Comparison of ENCODE assay signal across 10 cellular contexts in the genomic region with DNA sequence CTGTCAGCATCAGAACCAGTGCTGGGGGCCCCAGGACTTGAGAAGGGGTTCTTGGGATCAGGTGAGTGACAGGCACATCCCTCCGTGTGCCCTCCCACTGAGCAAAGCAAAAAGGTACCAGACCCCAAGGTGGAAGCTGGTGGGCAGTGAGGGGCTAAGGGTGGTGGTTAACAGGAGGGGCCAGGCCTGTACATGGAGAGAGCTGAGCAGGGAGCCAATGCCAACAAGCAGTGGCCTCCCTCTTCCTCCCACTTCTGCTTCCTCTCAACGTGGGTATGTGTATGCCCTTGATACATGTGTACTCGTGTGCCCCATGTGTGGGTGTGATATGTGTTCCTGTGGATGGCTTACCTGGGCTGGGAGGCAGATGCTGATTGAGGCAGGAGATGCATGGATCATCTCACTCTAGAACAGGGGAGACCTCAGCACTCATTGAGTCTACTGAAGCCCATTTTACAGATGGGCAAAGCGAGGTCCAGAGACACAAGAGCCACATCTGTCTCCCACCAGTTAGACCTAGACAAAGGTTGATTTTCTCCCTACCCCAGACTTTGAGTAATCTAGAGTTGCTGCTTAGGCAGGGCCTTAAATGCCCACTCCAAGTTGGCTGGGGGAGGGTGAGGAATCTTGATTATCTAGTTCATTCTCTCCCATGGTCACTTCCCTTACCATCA.
DNase-seq lines count a peak whose midpoint lies in the region; ATAC-seq and TF ChIP-seq lines count a peak whose summit lies in the region.
"Had no signal": no experiment of that assay in that cellular context is flagged by ENCODE, and none has a peak within 500 bp of the region (broad histone marks: within the 10 kb centered on the region; RNA-seq: fewer than 3 reads in every experiment).

No MANE protein-coding gene starts in this region.

- peaks cover 16% of the 10 kb centered on the region for H3K4me1 Mint-ChIP-seq in nephron progenitor cell

- H3K27ac Mint-ChIP-seq in nephron progenitor cell: no peak overlapping the region

- H3K36me3 ChIP-seq in BLaER1 treated with 17β-estradiol and CSF1 and Interleukin-3, amounts not matched to agents 10 nM and 100 nM: no peaks in the 10 kb centered on the region
- no peaks in the 10 kb centered on the region for H3K36me3 ChIP-seq in KMS-11 (ENCODE audit: insufficient read depth)
- H3K36me3 ChIP-seq in effector memory CD4-positive, alpha-beta T cell (ENCODE audit: control insufficient read depth, insufficient read depth, low read length): no peaks in the 10 kb centered on the region

- DNase-seq in effector memory CD4-positive, alpha-beta T cell: no peak
- DNase-seq in nephron progenitor cell (no peak), NCI-H1417 (lab: John Stamatoyannopoulos, UW) (no peak), T1000 (lab: John Stamatoyannopoulos, UW) (no peak)
- DNase-seq: DMS53 had no signal

- ATAC-seq in HG03196 (IDR thresholded peaks at IDR 0.05; ENCODE audit: unreplicated experiment) (no peak), GM18498 (IDR thresholded peaks at IDR 0.05; ENCODE audit: unreplicated experiment) (no peak)

- H3K36me3 Mint-ChIP-seq in nephron progenitor cell (ENCODE audit: low read depth): no peaks in the 10 kb centered on the region

- no peaks in the 10 kb centered on the region for H3K79me2 ChIP-seq in KMS-11 (ENCODE audit: insufficient read depth, low read depth)

- TF ChIP-seq CTCF in KMS-11 (conservative IDR thresholded peaks at IDR 0.05; ENCODE audit: low read depth, low read length): no peak
- TF ChIP-seq CTCF in nephron progenitor cell (IDR thresholded peaks at IDR 0.05): no peak

- no peak overlapping the region; the same call in 1 of the 2 replicates for H2AFZ ChIP-seq in KMS-11 (ENCODE audit: low read depth)

- H3K27me3 Mint-ChIP-seq in nephron progenitor cell (ENCODE audit: low read depth, poor library complexity): peaks cover 67% of the 10 kb centered on the region

- no peak overlapping the region for H3K27ac ChIP-seq in BLaER1 treated with 17β-estradiol and CSF1 and Interleukin-3, amounts not matched to agents 10 nM and 100 nM
- no peak overlapping the region for H3K27ac ChIP-seq in KMS-11
- H3K27ac ChIP-seq in effector memory CD4-positive, alpha-beta T cell (ENCODE audit: insufficient read depth, low read length, poor library complexity, severe bottlenecking): peak overlapping the region; percentile 71
- H3K27ac ChIP-seq: HL-60 had no signal

- H4K20me1 ChIP-seq in BLaER1 treated with 17β-estradiol and CSF1 and Interleukin-3, amounts not matched to agents 10 nM and 100 nM: peaks cover 0 to 3% (median 0%) of the 10 kb centered on the region in 11 experiments; a peak in 2 of 22 replicates
- no peaks in the 10 kb centered on the region for H4K20me1 ChIP-seq in KMS-11 (ENCODE audit: insufficient read depth)

- no peaks in the 10 kb centered on the region for H3K9me3 ChIP-seq in BLaER1 treated with 17β-estradiol and CSF1 and Interleukin-3, amounts not matched to agents 10 nM and 100 nM (replicated peaks in 1 of 11)
- no peaks in the 10 kb centered on the region for H3K9me3 ChIP-seq in effector memory CD4-positive, alpha-beta T cell (ENCODE audit: control insufficient read depth, low read length)

- peak overlapping the region; percentile 68 for H3K4me3 Mint-ChIP-seq in nephron progenitor cell

- H3K4me2 ChIP-seq in BLaER1 treated with 17β-estradiol and CSF1 and Interleukin-3, amounts not matched to agents 10 nM and 100 nM: peak overlapping the region; percentile 91 to 99 (median 97)
- H3K4me2 ChIP-seq in KMS-11: peak overlapping the region; percentile 33; the same call in 1 of the 2 replicates

- peaks cover 28 to 38% (median 34%) of the 10 kb centered on the region in 11 experiments for H3K27me3 ChIP-seq in BLaER1 treated with 17β-estradiol and CSF1 and Interleukin-3, amounts not matched to agents 10 nM and 100 nM
- H3K27me3 ChIP-seq in KMS-11 (ENCODE audit: insufficient read depth, low read depth): no peaks in the 10 kb centered on the region
- H3K27me3 ChIP-seq in effector memory CD4-positive, alpha-beta T cell (replicated peaks; ENCODE audit: control insufficient read depth, insufficient read depth, low read length, poor library complexity, severe bottlenecking): no peaks in the 10 kb centered on the region

- no peaks in the 10 kb centered on the region for H3K9me3 Mint-ChIP-seq in nephron progenitor cell

- H3K4me1 ChIP-seq in BLaER1 treated with 17β-estradiol and CSF1 and Interleukin-3, amounts not matched to agents 10 nM and 100 nM: peaks cover 32 to 67% (median 42%) of the 10 kb centered on the region in 10 experiments
- no peaks in the 10 kb centered on the region for H3K4me1 ChIP-seq in KMS-11 (ENCODE audit: low read depth, poor library complexity, severe bottlenecking)
- peaks cover 36% of the 10 kb centered on the region for H3K4me1 ChIP-seq in effector memory CD4-positive, alpha-beta T cell (ENCODE audit: control insufficient read depth, insufficient read depth, low read length, poor library complexity, severe bottlenecking)

- H3K4me3 ChIP-seq in BLaER1 treated with 17β-estradiol and CSF1 and Interleukin-3, amounts not matched to agents 10 nM and 100 nM: peak overlapping the region in 9 of 10 experiments; percentile 58 to 74 (median 63); a peak in 15 of 20 replicates
- H3K4me3 ChIP-seq in KMS-11 (IDR thresholded peaks at IDR 0.05; ENCODE audit: insufficient read depth, low read depth, low read length): no peak overlapping the region
- peak overlapping the region; percentile 80 for H3K4me3 ChIP-seq in effector memory CD4-positive, alpha-beta T cell (ENCODE audit: insufficient read depth, low read depth, low read length, poor library complexity, severe bottlenecking)

- H3K9ac ChIP-seq in BLaER1 treated with 17β-estradiol and CSF1 and Interleukin-3, amounts not matched to agents 10 nM and 100 nM: peak overlapping the region in 7 of 11 experiments; percentile 64 to 76 (median 73); a peak in 6 of 22 replicates
- no peak overlapping the region for H3K9ac ChIP-seq in KMS-11
